1 cellular context compared by ENCODE assay signal in the genomic region with DNA sequence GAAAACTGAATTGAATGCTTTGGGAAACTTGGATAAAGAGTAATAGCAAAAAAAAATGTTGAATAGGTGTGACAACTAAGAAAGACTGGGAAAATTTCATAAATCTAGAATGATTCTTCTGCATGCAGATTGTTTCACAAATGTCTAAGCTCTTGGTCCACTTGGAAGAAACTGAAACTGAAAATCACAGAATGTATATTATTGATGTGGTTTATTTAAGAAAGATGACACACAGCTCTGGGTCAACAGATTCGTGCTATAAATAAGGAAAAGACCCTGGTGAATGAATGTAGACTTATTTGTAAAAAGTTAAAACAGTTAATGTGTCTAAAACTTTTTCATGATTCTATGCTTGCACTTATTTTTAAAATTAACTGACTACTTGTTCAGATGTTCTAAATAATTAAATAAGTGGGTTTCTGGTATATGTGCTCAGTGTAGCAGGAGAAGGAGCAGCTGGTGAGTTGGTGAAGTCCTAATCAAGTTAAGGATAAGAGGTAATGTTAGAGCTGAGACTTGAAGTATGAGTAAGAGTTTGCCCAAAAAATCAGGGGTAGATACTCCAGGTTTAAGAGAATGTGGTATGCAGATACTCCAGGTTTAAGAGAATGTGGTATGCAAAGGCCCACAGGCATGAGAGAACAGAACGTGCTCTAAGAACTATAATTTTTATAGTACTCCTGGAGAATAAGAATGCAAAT.
TF ChIP-seq lines count a peak whose summit lies in the region.

No MANE protein-coding gene starts in this region.

TF ChIP-seq in GM23338, 12 proteins besides CTCF, POLR2A, EP300 and RAD21:
- TF ChIP-seq, protein P1, sequence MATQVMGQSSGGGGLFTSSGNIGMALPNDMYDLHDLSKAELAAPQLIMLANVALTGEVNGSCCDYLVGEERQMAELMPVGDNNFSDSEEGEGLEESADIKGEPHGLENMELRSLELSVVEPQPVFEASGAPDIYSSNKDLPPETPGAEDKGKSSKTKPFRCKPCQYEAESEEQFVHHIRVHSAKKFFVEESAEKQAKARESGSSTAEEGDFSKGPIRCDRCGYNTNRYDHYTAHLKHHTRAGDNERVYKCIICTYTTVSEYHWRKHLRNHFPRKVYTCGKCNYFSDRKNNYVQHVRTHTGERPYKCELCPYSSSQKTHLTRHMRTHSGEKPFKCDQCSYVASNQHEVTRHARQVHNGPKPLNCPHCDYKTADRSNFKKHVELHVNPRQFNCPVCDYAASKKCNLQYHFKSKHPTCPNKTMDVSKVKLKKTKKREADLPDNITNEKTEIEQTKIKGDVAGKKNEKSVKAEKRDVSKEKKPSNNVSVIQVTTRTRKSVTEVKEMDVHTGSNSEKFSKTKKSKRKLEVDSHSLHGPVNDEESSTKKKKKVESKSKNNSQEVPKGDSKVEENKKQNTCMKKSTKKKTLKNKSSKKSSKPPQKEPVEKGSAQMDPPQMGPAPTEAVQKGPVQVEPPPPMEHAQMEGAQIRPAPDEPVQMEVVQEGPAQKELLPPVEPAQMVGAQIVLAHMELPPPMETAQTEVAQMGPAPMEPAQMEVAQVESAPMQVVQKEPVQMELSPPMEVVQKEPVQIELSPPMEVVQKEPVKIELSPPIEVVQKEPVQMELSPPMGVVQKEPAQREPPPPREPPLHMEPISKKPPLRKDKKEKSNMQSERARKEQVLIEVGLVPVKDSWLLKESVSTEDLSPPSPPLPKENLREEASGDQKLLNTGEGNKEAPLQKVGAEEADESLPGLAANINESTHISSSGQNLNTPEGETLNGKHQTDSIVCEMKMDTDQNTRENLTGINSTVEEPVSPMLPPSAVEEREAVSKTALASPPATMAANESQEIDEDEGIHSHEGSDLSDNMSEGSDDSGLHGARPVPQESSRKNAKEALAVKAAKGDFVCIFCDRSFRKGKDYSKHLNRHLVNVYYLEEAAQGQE (IDR thresholded peaks at IDR 0.05; ENCODE audit: unreplicated experiment) = no peak
- TF ChIP-seq ZNF114 (CRISPR knock-in tag; IDR thresholded peaks at IDR 0.05) (no peak), JUNB (IDR thresholded peaks at IDR 0.05; ENCODE audit: unreplicated experiment) (no peak), ZNF331 (CRISPR knock-in tag; IDR thresholded peaks at IDR 0.05; ENCODE audit: low read depth) (no peak), EZH2phosphoT487 (IDR thresholded peaks at IDR 0.05; ENCODE audit: unreplicated experiment) (no peak), EZH2 (IDR thresholded peaks at IDR 0.05; ENCODE audit: low read depth, unreplicated experiment) (no peak), POLR2AphosphoS5 (IDR thresholded peaks at IDR 0.05; ENCODE audit: low read depth) (no peak), CREB1 (CRISPR knock-in tag; IDR thresholded peaks at IDR 0.05; ENCODE audit: low read depth) (no peak), NANOG (IDR thresholded peaks at IDR 0.05; ENCODE audit: borderline replicate concordance) (no peak), STAT1 (IDR thresholded peaks at IDR 0.05; ENCODE audit: unreplicated experiment) (no peak)
- TF ChIP-seq, protein P2, sequence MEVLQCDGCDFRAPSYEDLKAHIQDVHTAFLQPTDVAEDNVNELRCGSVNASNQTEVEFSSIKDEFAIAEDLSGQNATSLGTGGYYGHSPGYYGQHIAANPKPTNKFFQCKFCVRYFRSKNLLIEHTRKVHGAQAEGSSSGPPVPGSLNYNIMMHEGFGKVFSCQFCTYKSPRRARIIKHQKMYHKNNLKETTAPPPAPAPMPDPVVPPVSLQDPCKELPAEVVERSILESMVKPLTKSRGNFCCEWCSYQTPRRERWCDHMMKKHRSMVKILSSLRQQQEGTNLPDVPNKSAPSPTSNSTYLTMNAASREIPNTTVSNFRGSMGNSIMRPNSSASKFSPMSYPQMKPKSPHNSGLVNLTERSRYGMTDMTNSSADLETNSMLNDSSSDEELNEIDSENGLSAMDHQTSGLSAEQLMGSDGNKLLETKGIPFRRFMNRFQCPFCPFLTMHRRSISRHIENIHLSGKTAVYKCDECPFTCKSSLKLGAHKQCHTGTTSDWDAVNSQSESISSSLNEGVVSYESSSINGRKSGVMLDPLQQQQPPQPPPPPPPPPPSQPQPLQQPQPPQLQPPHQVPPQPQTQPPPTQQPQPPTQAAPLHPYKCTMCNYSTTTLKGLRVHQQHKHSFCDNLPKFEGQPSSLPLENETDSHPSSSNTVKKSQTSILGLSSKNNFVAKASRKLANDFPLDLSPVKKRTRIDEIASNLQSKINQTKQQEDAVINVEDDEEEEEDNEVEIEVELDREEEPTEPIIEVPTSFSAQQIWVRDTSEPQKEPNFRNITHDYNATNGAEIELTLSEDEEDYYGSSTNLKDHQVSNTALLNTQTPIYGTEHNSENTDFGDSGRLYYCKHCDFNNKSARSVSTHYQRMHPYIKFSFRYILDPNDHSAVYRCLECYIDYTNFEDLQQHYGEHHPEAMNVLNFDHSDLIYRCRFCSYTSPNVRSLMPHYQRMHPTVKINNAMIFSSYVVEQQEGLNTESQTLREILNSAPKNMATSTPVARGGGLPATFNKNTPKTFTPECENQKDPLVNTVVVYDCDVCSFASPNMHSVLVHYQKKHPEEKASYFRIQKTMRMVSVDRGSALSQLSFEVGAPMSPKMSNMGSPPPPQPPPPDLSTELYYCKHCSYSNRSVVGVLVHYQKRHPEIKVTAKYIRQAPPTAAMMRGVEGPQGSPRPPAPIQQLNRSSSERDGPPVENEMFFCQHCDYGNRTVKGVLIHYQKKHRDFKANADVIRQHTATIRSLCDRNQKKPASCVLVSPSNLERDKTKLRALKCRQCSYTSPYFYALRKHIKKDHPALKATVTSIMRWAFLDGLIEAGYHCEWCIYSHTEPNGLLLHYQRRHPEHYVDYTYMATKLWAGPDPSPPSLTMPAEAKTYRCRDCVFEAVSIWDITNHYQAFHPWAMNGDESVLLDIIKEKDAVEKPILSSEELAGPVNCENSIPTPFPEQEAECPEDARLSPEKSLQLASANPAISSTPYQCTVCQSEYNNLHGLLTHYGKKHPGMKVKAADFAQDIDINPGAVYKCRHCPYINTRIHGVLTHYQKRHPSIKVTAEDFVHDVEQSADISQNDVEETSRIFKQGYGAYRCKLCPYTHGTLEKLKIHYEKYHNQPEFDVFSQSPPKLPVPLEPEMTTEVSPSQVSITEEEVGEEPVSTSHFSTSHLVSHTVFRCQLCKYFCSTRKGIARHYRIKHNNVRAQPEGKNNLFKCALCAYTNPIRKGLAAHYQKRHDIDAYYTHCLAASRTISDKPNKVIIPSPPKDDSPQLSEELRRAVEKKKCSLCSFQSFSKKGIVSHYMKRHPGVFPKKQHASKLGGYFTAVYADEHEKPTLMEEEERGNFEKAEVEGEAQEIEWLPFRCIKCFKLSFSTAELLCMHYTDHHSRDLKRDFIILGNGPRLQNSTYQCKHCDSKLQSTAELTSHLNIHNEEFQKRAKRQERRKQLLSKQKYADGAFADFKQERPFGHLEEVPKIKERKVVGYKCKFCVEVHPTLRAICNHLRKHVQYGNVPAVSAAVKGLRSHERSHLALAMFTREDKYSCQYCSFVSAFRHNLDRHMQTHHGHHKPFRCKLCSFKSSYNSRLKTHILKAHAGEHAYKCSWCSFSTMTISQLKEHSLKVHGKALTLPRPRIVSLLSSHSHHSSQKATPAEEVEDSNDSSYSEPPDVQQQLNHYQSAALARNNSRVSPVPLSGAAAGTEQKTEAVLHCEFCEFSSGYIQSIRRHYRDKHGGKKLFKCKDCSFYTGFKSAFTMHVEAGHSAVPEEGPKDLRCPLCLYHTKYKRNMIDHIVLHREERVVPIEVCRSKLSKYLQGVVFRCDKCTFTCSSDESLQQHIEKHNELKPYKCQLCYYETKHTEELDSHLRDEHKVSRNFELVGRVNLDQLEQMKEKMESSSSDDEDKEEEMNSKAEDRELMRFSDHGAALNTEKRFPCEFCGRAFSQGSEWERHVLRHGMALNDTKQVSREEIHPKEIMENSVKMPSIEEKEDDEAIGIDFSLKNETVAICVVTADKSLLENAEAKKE (CRISPR knock-in tag; IDR thresholded peaks at IDR 0.05) = no peak
- TF ChIP-seq, protein P3, sequence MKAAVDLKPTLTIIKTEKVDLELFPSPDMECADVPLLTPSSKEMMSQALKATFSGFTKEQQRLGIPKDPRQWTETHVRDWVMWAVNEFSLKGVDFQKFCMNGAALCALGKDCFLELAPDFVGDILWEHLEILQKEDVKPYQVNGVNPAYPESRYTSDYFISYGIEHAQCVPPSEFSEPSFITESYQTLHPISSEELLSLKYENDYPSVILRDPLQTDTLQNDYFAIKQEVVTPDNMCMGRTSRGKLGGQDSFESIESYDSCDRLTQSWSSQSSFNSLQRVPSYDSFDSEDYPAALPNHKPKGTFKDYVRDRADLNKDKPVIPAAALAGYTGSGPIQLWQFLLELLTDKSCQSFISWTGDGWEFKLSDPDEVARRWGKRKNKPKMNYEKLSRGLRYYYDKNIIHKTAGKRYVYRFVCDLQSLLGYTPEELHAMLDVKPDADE (IDR thresholded peaks at IDR 0.05) = no peak
TF ChIP-seq in GM23338: peak in this region for 0.
